ENCODE assay signal across 18 cellular contexts in genomic region chr4:102589743-102590142, GRCh38.
DNase-seq lines count a peak whose midpoint lies in the region; ATAC-seq lines count a peak whose summit lies in the region.
"Had no signal": no experiment of that assay in that cellular context is flagged by ENCODE, and none has a peak within 500 bp of the region (broad histone marks: within the 10 kb centered on the region; RNA-seq: fewer than 3 reads in every experiment).

No MANE protein-coding gene starts in this region.

- no peak for DNase-seq in stimulated activated naive CD8-positive, alpha-beta T cell treated with anti-CD3 and anti-CD28 coated beads, Interleukin-15, Interleukin-2, amounts not matched to agents 100 U/mL and 50 U/mL, for 24 hours
- no peak for DNase-seq in central memory CD8-positive, alpha-beta T cell (ENCODE audit: low spot score in 2 of 2)
- DNase-seq in NCI-H1417 (lab: John Stamatoyannopoulos, UW) = no peak
- DNase-seq in RKO (ENCODE audit: low spot score) = no peak
- DNase-seq: activated CD4-positive, alpha-beta T cell treated with anti-CD3 and anti-CD28 coated beads for 48 hours; dermis blood vessel endothelial cell; DMS79; left ventricle myocardium superior; NCI-H1436; NCI-H2171 treated with DMSO at 0.1 percent for 48 hours; NCI-H526 treated with DMSO at 0.1 percent for 48 hours; psoas muscle; stimulated activated CD4-positive, alpha-beta T cell treated with anti-CD3 and anti-CD28 coated beads, Interleukin-1b, Interleukin-23, amount 100 ng/mL, for 48 hours; stimulated activated naive CD4-positive, alpha-beta T cell treated with Interleukin-2 at 50 U/mL for 16 hours had no signal

- H3K36me3 Mint-ChIP-seq in stimulated activated naive CD8-positive, alpha-beta T cell treated with anti-CD3 and anti-CD28 coated beads, Interleukin-15, Interleukin-2, amounts not matched to agents 100 ng/mL and 50 ng/mL, for 24 hours (ENCODE audit: low read depth) = peaks cover 96% of the 10 kb centered on the region
- peaks cover 33% of the 10 kb centered on the region for H3K36me3 Mint-ChIP-seq in central memory CD8-positive, alpha-beta T cell (ENCODE audit: insufficient read depth)

- no peaks in the 10 kb centered on the region for H3K9me3 Mint-ChIP-seq in stimulated activated naive CD8-positive, alpha-beta T cell treated with anti-CD3 and anti-CD28 coated beads, Interleukin-15, Interleukin-2, amounts not matched to agents 100 ng/mL and 50 ng/mL, for 24 hours
- H3K9me3 Mint-ChIP-seq in central memory CD8-positive, alpha-beta T cell = no peaks in the 10 kb centered on the region

- H3K4me1 Mint-ChIP-seq in stimulated activated naive CD8-positive, alpha-beta T cell treated with anti-CD3 and anti-CD28 coated beads, Interleukin-15, Interleukin-2, amounts not matched to agents 100 ng/mL and 50 ng/mL, for 24 hours (ENCODE audit: low read depth) = peaks cover 99% of the 10 kb centered on the region
- peaks cover 68% of the 10 kb centered on the region for H3K4me1 Mint-ChIP-seq in central memory CD8-positive, alpha-beta T cell

- ATAC-seq in stimulated activated naive CD8-positive, alpha-beta T cell treated with anti-CD3 and anti-CD28 coated beads, Interleukin-15, Interleukin-2, amounts not matched to agents 100 U/mL and 50 U/mL, for 24 hours = no peak
- ATAC-seq in HG03175 (IDR thresholded peaks at IDR 0.05; ENCODE audit: unreplicated experiment) (peak; percentile 44), HG02623 (IDR thresholded peaks at IDR 0.05; ENCODE audit: unreplicated experiment) (no peak)
- peak; percentile 20 for ATAC-seq in central memory CD8-positive, alpha-beta T cell (replicated peaks; ENCODE audit: extremely low read depth, poor library complexity, severe bottlenecking)
- ATAC-seq: HepG2, left ventricle myocardium superior, psoas muscle had no signal

- H3K27ac Mint-ChIP-seq in stimulated activated naive CD8-positive, alpha-beta T cell treated with anti-CD3 and anti-CD28 coated beads, Interleukin-15, Interleukin-2, amounts not matched to agents 100 ng/mL and 50 ng/mL, for 24 hours = peak overlapping the region; percentile 84
- peak overlapping the region; percentile 83 for H3K27ac Mint-ChIP-seq in central memory CD8-positive, alpha-beta T cell (ENCODE audit: low read depth)

- peak overlapping the region; percentile 24 for H3K4me3 Mint-ChIP-seq in stimulated activated naive CD8-positive, alpha-beta T cell treated with anti-CD3 and anti-CD28 coated beads, Interleukin-15, Interleukin-2, amounts not matched to agents 100 ng/mL and 50 ng/mL, for 24 hours
- no peak overlapping the region for H3K4me3 Mint-ChIP-seq in central memory CD8-positive, alpha-beta T cell

- H3K27me3 Mint-ChIP-seq in stimulated activated naive CD8-positive, alpha-beta T cell treated with anti-CD3 and anti-CD28 coated beads, Interleukin-15, Interleukin-2, amounts not matched to agents 100 ng/mL and 50 ng/mL, for 24 hours = no peaks in the 10 kb centered on the region
- H3K27me3 Mint-ChIP-seq in central memory CD8-positive, alpha-beta T cell = no peaks in the 10 kb centered on the region

Comparison
In these comparisons a context has a peak if more than half of its experiments do, and no peak if none do; other contexts are left out.
1. ATAC-seq: peak in HG03175 (single experiment) and central memory CD8-positive, alpha-beta T cell (single experiment); none in stimulated activated naive CD8-positive, alpha-beta T cell treated with anti-CD3 and anti-CD28 coated beads, Interleukin-15, Interleukin-2, amounts not matched to agents 100 U/mL and 50 U/mL, for 24 hours (single experiment) and HG02623 (single experiment).